In genomic region chr1:243601720-243602119, GRCh38 we compare ENCODE assay signal across 1 cellular context.
TF ChIP-seq lines count a peak whose summit lies in the region.

No MANE protein-coding gene starts in this region.

TF ChIP-seq in H1, 55 proteins besides CTCF, POLR2A, EP300 and RAD21 (continued from another document):
- TF ChIP-seq, protein P1, sequence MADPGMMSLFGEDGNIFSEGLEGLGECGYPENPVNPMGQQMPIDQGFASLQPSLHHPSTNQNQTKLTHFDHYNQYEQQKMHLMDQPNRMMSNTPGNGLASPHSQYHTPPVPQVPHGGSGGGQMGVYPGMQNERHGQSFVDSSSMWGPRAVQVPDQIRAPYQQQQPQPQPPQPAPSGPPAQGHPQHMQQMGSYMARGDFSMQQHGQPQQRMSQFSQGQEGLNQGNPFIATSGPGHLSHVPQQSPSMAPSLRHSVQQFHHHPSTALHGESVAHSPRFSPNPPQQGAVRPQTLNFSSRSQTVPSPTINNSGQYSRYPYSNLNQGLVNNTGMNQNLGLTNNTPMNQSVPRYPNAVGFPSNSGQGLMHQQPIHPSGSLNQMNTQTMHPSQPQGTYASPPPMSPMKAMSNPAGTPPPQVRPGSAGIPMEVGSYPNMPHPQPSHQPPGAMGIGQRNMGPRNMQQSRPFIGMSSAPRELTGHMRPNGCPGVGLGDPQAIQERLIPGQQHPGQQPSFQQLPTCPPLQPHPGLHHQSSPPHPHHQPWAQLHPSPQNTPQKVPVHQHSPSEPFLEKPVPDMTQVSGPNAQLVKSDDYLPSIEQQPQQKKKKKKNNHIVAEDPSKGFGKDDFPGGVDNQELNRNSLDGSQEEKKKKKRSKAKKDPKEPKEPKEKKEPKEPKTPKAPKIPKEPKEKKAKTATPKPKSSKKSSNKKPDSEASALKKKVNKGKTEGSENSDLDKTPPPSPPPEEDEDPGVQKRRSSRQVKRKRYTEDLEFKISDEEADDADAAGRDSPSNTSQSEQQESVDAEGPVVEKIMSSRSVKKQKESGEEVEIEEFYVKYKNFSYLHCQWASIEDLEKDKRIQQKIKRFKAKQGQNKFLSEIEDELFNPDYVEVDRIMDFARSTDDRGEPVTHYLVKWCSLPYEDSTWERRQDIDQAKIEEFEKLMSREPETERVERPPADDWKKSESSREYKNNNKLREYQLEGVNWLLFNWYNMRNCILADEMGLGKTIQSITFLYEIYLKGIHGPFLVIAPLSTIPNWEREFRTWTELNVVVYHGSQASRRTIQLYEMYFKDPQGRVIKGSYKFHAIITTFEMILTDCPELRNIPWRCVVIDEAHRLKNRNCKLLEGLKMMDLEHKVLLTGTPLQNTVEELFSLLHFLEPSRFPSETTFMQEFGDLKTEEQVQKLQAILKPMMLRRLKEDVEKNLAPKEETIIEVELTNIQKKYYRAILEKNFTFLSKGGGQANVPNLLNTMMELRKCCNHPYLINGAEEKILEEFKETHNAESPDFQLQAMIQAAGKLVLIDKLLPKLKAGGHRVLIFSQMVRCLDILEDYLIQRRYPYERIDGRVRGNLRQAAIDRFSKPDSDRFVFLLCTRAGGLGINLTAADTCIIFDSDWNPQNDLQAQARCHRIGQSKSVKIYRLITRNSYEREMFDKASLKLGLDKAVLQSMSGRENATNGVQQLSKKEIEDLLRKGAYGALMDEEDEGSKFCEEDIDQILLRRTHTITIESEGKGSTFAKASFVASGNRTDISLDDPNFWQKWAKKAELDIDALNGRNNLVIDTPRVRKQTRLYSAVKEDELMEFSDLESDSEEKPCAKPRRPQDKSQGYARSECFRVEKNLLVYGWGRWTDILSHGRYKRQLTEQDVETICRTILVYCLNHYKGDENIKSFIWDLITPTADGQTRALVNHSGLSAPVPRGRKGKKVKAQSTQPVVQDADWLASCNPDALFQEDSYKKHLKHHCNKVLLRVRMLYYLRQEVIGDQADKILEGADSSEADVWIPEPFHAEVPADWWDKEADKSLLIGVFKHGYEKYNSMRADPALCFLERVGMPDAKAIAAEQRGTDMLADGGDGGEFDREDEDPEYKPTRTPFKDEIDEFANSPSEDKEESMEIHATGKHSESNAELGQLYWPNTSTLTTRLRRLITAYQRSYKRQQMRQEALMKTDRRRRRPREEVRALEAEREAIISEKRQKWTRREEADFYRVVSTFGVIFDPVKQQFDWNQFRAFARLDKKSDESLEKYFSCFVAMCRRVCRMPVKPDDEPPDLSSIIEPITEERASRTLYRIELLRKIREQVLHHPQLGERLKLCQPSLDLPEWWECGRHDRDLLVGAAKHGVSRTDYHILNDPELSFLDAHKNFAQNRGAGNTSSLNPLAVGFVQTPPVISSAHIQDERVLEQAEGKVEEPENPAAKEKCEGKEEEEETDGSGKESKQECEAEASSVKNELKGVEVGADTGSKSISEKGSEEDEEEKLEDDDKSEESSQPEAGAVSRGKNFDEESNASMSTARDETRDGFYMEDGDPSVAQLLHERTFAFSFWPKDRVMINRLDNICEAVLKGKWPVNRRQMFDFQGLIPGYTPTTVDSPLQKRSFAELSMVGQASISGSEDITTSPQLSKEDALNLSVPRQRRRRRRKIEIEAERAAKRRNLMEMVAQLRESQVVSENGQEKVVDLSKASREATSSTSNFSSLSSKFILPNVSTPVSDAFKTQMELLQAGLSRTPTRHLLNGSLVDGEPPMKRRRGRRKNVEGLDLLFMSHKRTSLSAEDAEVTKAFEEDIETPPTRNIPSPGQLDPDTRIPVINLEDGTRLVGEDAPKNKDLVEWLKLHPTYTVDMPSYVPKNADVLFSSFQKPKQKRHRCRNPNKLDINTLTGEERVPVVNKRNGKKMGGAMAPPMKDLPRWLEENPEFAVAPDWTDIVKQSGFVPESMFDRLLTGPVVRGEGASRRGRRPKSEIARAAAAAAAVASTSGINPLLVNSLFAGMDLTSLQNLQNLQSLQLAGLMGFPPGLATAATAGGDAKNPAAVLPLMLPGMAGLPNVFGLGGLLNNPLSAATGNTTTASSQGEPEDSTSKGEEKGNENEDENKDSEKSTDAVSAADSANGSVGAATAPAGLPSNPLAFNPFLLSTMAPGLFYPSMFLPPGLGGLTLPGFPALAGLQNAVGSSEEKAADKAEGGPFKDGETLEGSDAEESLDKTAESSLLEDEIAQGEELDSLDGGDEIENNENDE (IDR thresholded peaks at IDR 0.05; ENCODE audit: insufficient replicate concordance, low read length), result no peak
- TF ChIP-seq, protein P2, sequence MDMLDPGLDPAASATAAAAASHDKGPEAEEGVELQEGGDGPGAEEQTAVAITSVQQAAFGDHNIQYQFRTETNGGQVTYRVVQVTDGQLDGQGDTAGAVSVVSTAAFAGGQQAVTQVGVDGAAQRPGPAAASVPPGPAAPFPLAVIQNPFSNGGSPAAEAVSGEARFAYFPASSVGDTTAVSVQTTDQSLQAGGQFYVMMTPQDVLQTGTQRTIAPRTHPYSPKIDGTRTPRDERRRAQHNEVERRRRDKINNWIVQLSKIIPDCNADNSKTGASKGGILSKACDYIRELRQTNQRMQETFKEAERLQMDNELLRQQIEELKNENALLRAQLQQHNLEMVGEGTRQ (IDR thresholded peaks at IDR 0.05; ENCODE audit: low read length), result no peak
- TF ChIP-seq CREB1 (IDR thresholded peaks at IDR 0.05), result no peak
- TF ChIP-seq GTF2F1 (IDR thresholded peaks at IDR 0.05; ENCODE audit: borderline replicate concordance, low read depth, low read length), result no peak
- no peak for TF ChIP-seq RXRA (IDR thresholded peaks at IDR 0.05; ENCODE audit: insufficient read depth, low read depth, low read length)
- TF ChIP-seq BCL11A (IDR thresholded peaks at IDR 0.05; ENCODE audit: low read depth in 2 of 2, low read length in 2 of 2), result no peak
- TF ChIP-seq, protein P3, sequence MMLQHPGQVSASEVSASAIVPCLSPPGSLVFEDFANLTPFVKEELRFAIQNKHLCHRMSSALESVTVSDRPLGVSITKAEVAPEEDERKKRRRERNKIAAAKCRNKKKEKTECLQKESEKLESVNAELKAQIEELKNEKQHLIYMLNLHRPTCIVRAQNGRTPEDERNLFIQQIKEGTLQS (IDR thresholded peaks at IDR 0.05; ENCODE audit: insufficient read depth, low read depth, low read length), result no peak
- TF ChIP-seq ATF2 (IDR thresholded peaks at IDR 0.05; ENCODE audit: low read length), result no peak
- no peak for TF ChIP-seq EZH2 (IDR thresholded peaks at IDR 0.05; ENCODE audit: low read depth, low read length, severe bottlenecking)
- TF ChIP-seq SP4 (IDR thresholded peaks at IDR 0.05; ENCODE audit: low read length), result no peak
- no peak for TF ChIP-seq HDAC6 (IDR thresholded peaks at IDR 0.05; ENCODE audit: low read depth, low read length)
- TF ChIP-seq RBBP5 (IDR thresholded peaks at IDR 0.05; ENCODE audit: borderline replicate concordance, low read depth, low read length), result no peak
TF ChIP-seq in H1: peak in this region for 0.
